ENCODE assay signal across 10 cellular contexts in genomic region chr14:24273422-24273998, GRCh38. TPM values are rescaled to one million over a fixed set of nuclear protein-coding genes. Genes with fewer than 3 reads are reported as not detected.
DNase-seq lines count a peak whose midpoint lies in the region; ATAC-seq and TF ChIP-seq lines count a peak whose summit lies in the region.
"Had no signal": no experiment of that assay in that cellular context is flagged by ENCODE, and none has a peak within 500 bp of the region (broad histone marks: within the 10 kb centered on the region; RNA-seq: fewer than 3 reads in every experiment).

No MANE protein-coding gene starts in this region.

- intact Hi-C loops in activated CD4-positive, alpha-beta T cell treated with anti-CD3 and anti-CD28 coated beads for 36 hours (cut with DNase I, micrococcal nuclease), result loop anchor here (5.0 to 10.0 kb wide), 4 partner anchors 41 to 719 kb away; partner anchors contain the start of genes CARMIL3 (in 1 of the 2), GMPR2 (in 1 of the 2), NEDD8 (in 1 of the 2) and THTPA (in 1 of the 2)
- intact Hi-C loops in PC-9 (cut with micrococcal nuclease; ENCODE audit: unreplicated experiment), result no loop called here

- H3K36me3 ChIP-seq in PC-9 (ENCODE audit: low read depth), result no peaks in the 10 kb centered on the region
- no peaks in the 10 kb centered on the region for H3K36me3 ChIP-seq in hepatocyte (replicated peaks; ENCODE audit: insufficient read depth, low read depth)
- H3K36me3 ChIP-seq: adrenal gland had no signal

- peak overlapping the region; percentile 97 for H3K27ac Mint-ChIP-seq in activated CD4-positive, alpha-beta T cell treated with anti-CD3 and anti-CD28 coated beads for 36 hours
- H3K27ac Mint-ChIP-seq in stimulated activated naive B cell treated with anti-CD40 and anti-IgM and Interleukin-4, amounts not matched to agents 10 μg/mL and 1 μg/mL and 100 μg/mL, for 72 hours, result peak overlapping the region; percentile 77

- H2AFZ ChIP-seq in PC-9 (no peak overlapping the region), hepatocyte (no peak overlapping the region)

- POLR2A ChIA-PET in activated CD4-positive, alpha-beta T cell treated with anti-CD3 and anti-CD28 coated beads for 36 hours (lab: Charles Lee), result interaction anchor here (1.2 to 1.3 kb wide), 3 partner anchors 16 to 112 kb away, joined by 4 to 6 read pairs (median 5); partner anchors contain the start of gene GMPR2
- POLR2A ChIA-PET in PC-9 (lab: Charles Lee; ENCODE audit: unreplicated experiment), result no interaction called here

- no peaks in the 10 kb centered on the region for H3K9me2 ChIP-seq in PC-9 (ENCODE audit: insufficient read depth)
- H3K9me2 ChIP-seq in hepatocyte (replicated peaks; ENCODE audit: insufficient read depth), result no peaks in the 10 kb centered on the region

- H3K79me2 ChIP-seq in PC-9 (ENCODE audit: low read depth), result no peaks in the 10 kb centered on the region
- H3K79me2 ChIP-seq in hepatocyte, result peaks cover 17% of the 10 kb centered on the region

- H3K4me3 Mint-ChIP-seq in activated CD4-positive, alpha-beta T cell treated with anti-CD3 and anti-CD28 coated beads for 36 hours, result peak overlapping the region; percentile 56
- H3K4me3 Mint-ChIP-seq in stimulated activated naive B cell treated with anti-CD40 and anti-IgM and Interleukin-4, amounts not matched to agents 10 μg/mL and 1 μg/mL and 100 μg/mL, for 72 hours, result no peak overlapping the region

- H4K20me1 ChIP-seq in PC-9 (ENCODE audit: insufficient read depth), result no peaks in the 10 kb centered on the region
- H4K20me1 ChIP-seq in hepatocyte (ENCODE audit: insufficient read depth, poor library complexity, severe bottlenecking), result no peaks in the 10 kb centered on the region
- H4K20me1 ChIP-seq: BLaER1 had no signal

- H3K4me1 ChIP-seq in PC-9 (replicated peaks; ENCODE audit: insufficient read depth) (peaks cover 20% of the 10 kb centered on the region), hepatocyte (ENCODE audit: insufficient read depth) (peaks cover 6% of the 10 kb centered on the region)

- H3K9me3 ChIP-seq in PC-9 (ENCODE audit: insufficient read depth, low read depth), result no peaks in the 10 kb centered on the region
- no peaks in the 10 kb centered on the region for H3K9me3 ChIP-seq in hepatocyte (ENCODE audit: low read depth)
- H3K9me3 ChIP-seq: adrenal gland, BLaER1 had no signal

- BruUV-seq in PC-9 (replicated peaks; lab: Mats Ljungman, UMichigan), result no TSS peak

- H3K27me3 Mint-ChIP-seq in activated CD4-positive, alpha-beta T cell treated with anti-CD3 and anti-CD28 coated beads for 36 hours, result no peaks in the 10 kb centered on the region
- no peaks in the 10 kb centered on the region for H3K27me3 Mint-ChIP-seq in stimulated activated naive B cell treated with anti-CD40 and anti-IgM and Interleukin-4, amounts not matched to agents 10 μg/mL and 1 μg/mL and 100 μg/mL, for 72 hours

- peaks cover 19% of the 10 kb centered on the region for H3F3A ChIP-seq in PC-9 (ENCODE audit: insufficient read depth, low read depth)

- CTCF ChIA-PET in activated CD4-positive, alpha-beta T cell treated with anti-CD3 and anti-CD28 coated beads for 36 hours (lab: Charles Lee), result interaction anchor here (0.5 to 6.5 kb wide), 12 partner anchors 10 to 158 kb away, joined by 3 to 36 read pairs (median 6); partner anchors contain the start of genes IRF9 and TINF2
- CTCF ChIA-PET in PC-9 (lab: Charles Lee), result interaction anchor here (0.8 to 1.0 kb wide), 2 partner anchors 10 to 31 kb away, joined by 3 to 4 read pairs; partner anchors contain the start of genes TGM1 and TINF2

- no peaks in the 10 kb centered on the region for H3K27me3 ChIP-seq in PC-9 (ENCODE audit: insufficient read depth, low read depth)
- no peaks in the 10 kb centered on the region for H3K27me3 ChIP-seq in hepatocyte
- H3K27me3 ChIP-seq: adrenal gland, BLaER1 had no signal

- H3K36me3 Mint-ChIP-seq in activated CD4-positive, alpha-beta T cell treated with anti-CD3 and anti-CD28 coated beads for 36 hours (ENCODE audit: low read depth), result peaks cover 17% of the 10 kb centered on the region
- H3K36me3 Mint-ChIP-seq in stimulated activated naive B cell treated with anti-CD40 and anti-IgM and Interleukin-4, amounts not matched to agents 10 μg/mL and 1 μg/mL and 100 μg/mL, for 72 hours, result peaks cover 13 to 24% of the 10 kb centered on the region in 2 donors

- H3K4me1 Mint-ChIP-seq in activated CD4-positive, alpha-beta T cell treated with anti-CD3 and anti-CD28 coated beads for 36 hours, result peaks cover 67% of the 10 kb centered on the region
- H3K4me1 Mint-ChIP-seq in stimulated activated naive B cell treated with anti-CD40 and anti-IgM and Interleukin-4, amounts not matched to agents 10 μg/mL and 1 μg/mL and 100 μg/mL, for 72 hours, result peaks cover 51 to 71% of the 10 kb centered on the region in 2 donors

- 58% methylated on average over 3 of the region's 3 CpGs for WGBS in hepatocyte (ENCODE audit: low lambda C conversion rate, missing lambda C conversion rate)

- no peak overlapping the region for H3K4me3 ChIP-seq in PC-9
- no peak overlapping the region for H3K4me3 ChIP-seq in epithelial cell of proximal tubule (ENCODE audit: low read depth, low read length)
- no peak overlapping the region for H3K4me3 ChIP-seq in hepatocyte
- H3K4me3 ChIP-seq: adrenal gland, BLaER1 had no signal

- H3K4me2 ChIP-seq in PC-9 (peak overlapping the region; percentile 55), hepatocyte (no peak overlapping the region)
- H3K4me2 ChIP-seq: BLaER1 had no signal

- TF ChIP-seq CTCF in PC-9 (conservative IDR thresholded peaks at IDR 0.05) (no peak), epithelial cell of proximal tubule (conservative IDR thresholded peaks at IDR 0.05; ENCODE audit: low read depth, low read length) (peak; percentile 35), hepatocyte (IDR thresholded peaks at IDR 0.05; ENCODE audit: poor library complexity) (no peak)

- H3K27ac ChIP-seq in PC-9 (peak overlapping the region; percentile 75), hepatocyte (no peak overlapping the region)
- H3K27ac ChIP-seq: BLaER1 had no signal

- peaks cover 4% of the 10 kb centered on the region for H3K9me3 Mint-ChIP-seq in activated CD4-positive, alpha-beta T cell treated with anti-CD3 and anti-CD28 coated beads for 36 hours (ENCODE audit: low read depth)
- peaks cover 5% of the 10 kb centered on the region in 2 donors for H3K9me3 Mint-ChIP-seq in stimulated activated naive B cell treated with anti-CD40 and anti-IgM and Interleukin-4, amounts not matched to agents 10 μg/mL and 1 μg/mL and 100 μg/mL, for 72 hours

- no peak for DNase-seq in activated CD4-positive, alpha-beta T cell treated with anti-CD3 and anti-CD28 coated beads for 36 hours
- no peak for DNase-seq in activated CD4-positive, alpha-beta T cell treated with anti-CD3 and anti-CD28 coated beads, Interleukin-2, amount 50 U/mL, for 48 hours
- DNase-seq in PC-9 (no peak), epithelial cell of proximal tubule (ENCODE audit: low read depth) (no peak), DMS153 (lab: John Stamatoyannopoulos, UW) (no peak), hepatocyte (ENCODE audit: low spot score) (no peak)
- DNase-seq in stimulated activated naive B cell treated with anti-CD40 and anti-IgM and Interleukin-4, amounts not matched to agents 10 μg/mL and 1 μg/mL and 100 μg/mL, for 72 hours, result no peak
- DNase-seq in effector CD8-positive, alpha-beta T cell (lab: John Stamatoyannopoulos, UW), result no peak

- ATAC-seq in activated CD4-positive, alpha-beta T cell treated with anti-CD3 and anti-CD28 coated beads for 36 hours, result no peak
- ATAC-seq in stimulated activated naive B cell treated with anti-CD40 and anti-IgM and Interleukin-4, amounts not matched to agents 10 μg/mL and 1 μg/mL and 100 μg/mL, for 72 hours (replicated peaks), result no peak

RNA-seq across cellular contexts. Expression of gene RABGGTA, which starts 2.1 kb away (rescaled TPM):
- 10 to 100 TPM; 52.1 to 56.0 TPM for total RNA-seq in activated CD4-positive, alpha-beta T cell treated with anti-CD3 and anti-CD28 coated beads for 36 hours
- total RNA-seq in PC-9 (2021), result 25.2 and 30.1 TPM in 2 replicates
- 32.7 and 39.0 TPM in 2 replicates for total RNA-seq in epithelial cell of proximal tubule
- 13.0 and 18.2 TPM in 2 replicates for total RNA-seq in hepatocyte
- polyA plus RNA-seq in hepatocyte, result 36.0 and 52.1 TPM in 2 replicates

RNA-seq across cellular contexts. Expression of gene TGM1, which starts 10.5 kb away (rescaled TPM):
- total RNA-seq in activated CD4-positive, alpha-beta T cell treated with anti-CD3 and anti-CD28 coated beads for 36 hours, result 1 to 10 TPM; 4.8 to 7.4 TPM
- total RNA-seq in PC-9 (2021), result 7.2 and 7.5 TPM in 2 replicates
- 0.63 and 0.94 TPM in 2 replicates for total RNA-seq in epithelial cell of proximal tubule
- total RNA-seq in hepatocyte, result 0.33 and 0.56 TPM in 2 replicates
- polyA plus RNA-seq in hepatocyte, result 1.5 and 1.9 TPM in 2 replicates

RNA-seq across cellular contexts. Expression of gene DHRS1, which starts 26.1 kb away (rescaled TPM):
- total RNA-seq in activated CD4-positive, alpha-beta T cell treated with anti-CD3 and anti-CD28 coated beads for 36 hours, result 10 to 100 TPM; 11.7 to 14.6 TPM
- total RNA-seq in PC-9 (2021) (37.9 and 41.4 TPM in 2 replicates), epithelial cell of proximal tubule (25.7 and 26.4 TPM in 2 replicates), hepatocyte (23.0 and 29.9 TPM in 2 replicates)
- 39.5 and 55.9 TPM in 2 replicates for polyA plus RNA-seq in hepatocyte

RNA-seq across cellular contexts. Expression of gene NOP9, which starts 26.1 kb away (rescaled TPM):
- total RNA-seq in activated CD4-positive, alpha-beta T cell treated with anti-CD3 and anti-CD28 coated beads for 36 hours, result 10 to 100 TPM; 24.4 to 32.5 TPM
- 24.4 and 31.1 TPM in 2 replicates for total RNA-seq in PC-9 (2021)
- 17.1 and 32.6 TPM in 2 replicates for total RNA-seq in epithelial cell of proximal tubule
- total RNA-seq in hepatocyte, result 12.5 and 13.2 TPM in 2 replicates
- 2.4 and 3.7 TPM in 2 replicates for polyA plus RNA-seq in hepatocyte

RNA-seq across cellular contexts. Expression of gene TINF2, which starts 31.1 kb away (rescaled TPM):
- total RNA-seq in activated CD4-positive, alpha-beta T cell treated with anti-CD3 and anti-CD28 coated beads for 36 hours, result 100 to 1,000 TPM in 1 of 2 experiments, 10 to 100 TPM in 1; 87.4 to 108 TPM
- total RNA-seq in PC-9 (2021) (22.4 and 23.0 TPM in 2 replicates), epithelial cell of proximal tubule (43.2 and 53.2 TPM in 2 replicates), hepatocyte (34.0 and 36.5 TPM in 2 replicates)
- polyA plus RNA-seq in hepatocyte, result 39.6 and 42.5 TPM in 2 replicates
